Comparison of ENCODE assay signal across 1 cellular context in the genomic region with DNA sequence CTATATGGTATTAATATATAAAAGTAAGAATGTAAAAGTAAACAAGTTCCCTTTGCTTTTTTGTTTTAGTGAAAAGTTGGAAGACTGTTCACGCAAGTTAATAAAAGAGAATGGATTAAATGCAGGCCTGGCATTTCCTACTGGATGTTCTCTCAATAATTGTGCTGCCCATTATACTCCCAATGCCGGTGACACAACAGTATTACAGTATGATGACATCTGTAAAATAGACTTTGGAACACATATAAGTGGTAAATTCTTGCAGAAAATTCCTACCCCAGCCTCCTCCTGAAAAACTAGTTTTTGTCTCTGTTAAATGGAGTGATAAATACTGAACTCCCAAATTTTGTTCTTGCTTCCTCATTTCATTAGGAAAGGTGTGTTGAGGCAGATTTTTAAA.
TF ChIP-seq lines count a peak whose summit lies in the region.

No MANE protein-coding gene starts in this region.

TF ChIP-seq in HepG2, 621 proteins besides CTCF, POLR2A, EP300 and RAD21:
- TF ChIP-seq, protein P1, sequence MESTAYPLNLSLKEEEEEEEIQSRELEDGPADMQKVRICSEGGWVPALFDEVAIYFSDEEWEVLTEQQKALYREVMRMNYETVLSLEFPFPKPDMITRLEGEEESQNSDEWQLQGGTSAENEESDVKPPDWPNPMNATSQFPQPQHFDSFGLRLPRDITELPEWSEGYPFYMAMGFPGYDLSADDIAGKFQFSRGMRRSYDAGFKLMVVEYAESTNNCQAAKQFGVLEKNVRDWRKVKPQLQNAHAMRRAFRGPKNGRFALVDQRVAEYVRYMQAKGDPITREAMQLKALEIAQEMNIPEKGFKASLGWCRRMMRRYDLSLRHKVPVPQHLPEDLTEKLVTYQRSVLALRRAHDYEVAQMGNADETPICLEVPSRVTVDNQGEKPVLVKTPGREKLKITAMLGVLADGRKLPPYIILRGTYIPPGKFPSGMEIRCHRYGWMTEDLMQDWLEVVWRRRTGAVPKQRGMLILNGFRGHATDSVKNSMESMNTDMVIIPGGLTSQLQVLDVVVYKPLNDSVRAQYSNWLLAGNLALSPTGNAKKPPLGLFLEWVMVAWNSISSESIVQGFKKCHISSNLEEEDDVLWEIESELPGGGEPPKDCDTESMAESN (CRISPR knock-in tag; conservative IDR thresholded peaks at IDR 0.05) = no peak
- TF ChIP-seq ZFP36 (IDR thresholded peaks at IDR 0.05; ENCODE audit: borderline replicate concordance, low read depth, low read length, partially characterized antibody) = no peak
- no peak for TF ChIP-seq SP1 (IDR thresholded peaks at IDR 0.05)
- TF ChIP-seq SP1 (CRISPR knock-in tag; IDR thresholded peaks at IDR 0.05) = no peak
- TF ChIP-seq ZNF644 (CRISPR knock-in tag; IDR thresholded peaks at IDR 0.05; ENCODE audit: low read depth) = no peak
- TF ChIP-seq, protein P2, sequence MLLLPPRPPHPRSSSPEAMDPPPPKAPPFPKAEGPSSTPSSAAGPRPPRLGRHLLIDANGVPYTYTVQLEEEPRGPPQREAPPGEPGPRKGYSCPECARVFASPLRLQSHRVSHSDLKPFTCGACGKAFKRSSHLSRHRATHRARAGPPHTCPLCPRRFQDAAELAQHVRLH (CRISPR knock-in tag; IDR thresholded peaks at IDR 0.05; ENCODE audit: borderline replicate concordance, low read depth) = no peak
- peak; percentile 65; the same call in 1 of the 2 replicates for TF ChIP-seq CEBPB (IDR thresholded peaks at IDR 0.05; ENCODE audit: borderline replicate concordance, low read depth, low read length)
- TF ChIP-seq ETV6 (CRISPR knock-in tag; conservative IDR thresholded peaks at IDR 0.05) = no peak
